Comparison of ENCODE assay signal across 25 cellular contexts in the genomic region with DNA sequence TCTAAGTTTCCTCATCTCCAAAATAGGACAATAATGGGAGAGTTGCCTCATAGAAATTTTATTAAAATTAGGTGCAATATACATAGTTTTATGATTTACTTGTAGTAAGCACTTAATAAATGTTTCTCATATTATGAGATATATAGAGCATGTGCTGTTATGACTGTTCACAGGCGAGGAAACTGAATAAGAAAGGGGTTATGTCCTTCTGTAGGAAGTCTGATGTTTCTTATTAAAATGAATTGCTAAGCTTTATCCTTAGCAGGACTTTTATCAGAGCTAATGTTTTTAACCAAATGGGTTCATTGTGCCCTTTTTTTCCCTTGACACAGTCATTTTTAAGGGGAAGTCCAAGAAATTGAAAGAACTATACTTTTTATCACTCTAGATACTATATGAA.
DNase-seq lines count a peak whose midpoint lies in the region; ATAC-seq, FAIRE-seq and TF ChIP-seq lines count a peak whose summit lies in the region.
"Had no signal": no experiment of that assay in that cellular context is flagged by ENCODE, and none has a peak within 500 bp of the region (broad histone marks: within the 10 kb centered on the region; RNA-seq: fewer than 3 reads in every experiment).

No MANE protein-coding gene starts in this region.

- H3K27me3 Mint-ChIP-seq in T-helper 2 cell treated with Interferon-gamma antibody and Interleukin-4, amounts not matched to agents 5 μg/mL and 100 μg/mL, for 36 hours (ENCODE audit: low read depth): no peaks in the 10 kb centered on the region
- H3K27me3 Mint-ChIP-seq in activated B cell treated with CpG ODN at 0.5 μM for 24 hours: no peaks in the 10 kb centered on the region
- no peaks in the 10 kb centered on the region for H3K27me3 Mint-ChIP-seq in natural killer cell (ENCODE audit: low read depth in 2 of 2)
- H3K27me3 Mint-ChIP-seq: CD8-positive, alpha-beta memory T cell had no signal

- no peak overlapping the region for H3K27ac Mint-ChIP-seq in T-helper 2 cell treated with Interferon-gamma antibody and Interleukin-4, amounts not matched to agents 5 μg/mL and 100 μg/mL, for 36 hours
- peak overlapping the region; percentile 41 for H3K27ac Mint-ChIP-seq in activated B cell treated with CpG ODN at 0.5 μM for 24 hours
- peak overlapping the region; percentile 91 to 92 for H3K27ac Mint-ChIP-seq in natural killer cell
- H3K27ac Mint-ChIP-seq: activated naive CD4-positive, alpha-beta T cell treated with anti-CD3 and anti-CD28 coated beads for 36 hours; nephron progenitor cell had no signal

- H3K4me3 Mint-ChIP-seq in T-helper 2 cell treated with Interferon-gamma antibody and Interleukin-4, amounts not matched to agents 5 μg/mL and 100 μg/mL, for 36 hours: peak overlapping the region; percentile 55
- H3K4me3 Mint-ChIP-seq in activated B cell treated with CpG ODN at 0.5 μM for 24 hours (no peak overlapping the region), natural killer cell (no peak overlapping the region)
- H3K4me3 Mint-ChIP-seq: activated naive CD4-positive, alpha-beta T cell treated with anti-CD3 and anti-CD28 coated beads for 36 hours; nephron progenitor cell had no signal

- H3K36me3 Mint-ChIP-seq in T-helper 2 cell treated with Interferon-gamma antibody and Interleukin-4, amounts not matched to agents 5 μg/mL and 100 μg/mL, for 36 hours (ENCODE audit: low read depth): peaks cover 54% of the 10 kb centered on the region
- H3K36me3 Mint-ChIP-seq in activated B cell treated with CpG ODN at 0.5 μM for 24 hours (ENCODE audit: low read depth) (no peaks in the 10 kb centered on the region), natural killer cell (no peaks in the 10 kb centered on the region)
- H3K36me3 Mint-ChIP-seq: CD8-positive, alpha-beta memory T cell had no signal

- ATAC-seq in activated B cell treated with CpG ODN at 0.5 μM for 24 hours (ENCODE audit: low read depth) (no peak), natural killer cell (no peak)

- CTCF ChIA-PET in activated B cell treated with CpG ODN at 0.5 μM for 24 hours (lab: Charles Lee): no interaction called here

- no peaks in the 10 kb centered on the region for H3K9me3 Mint-ChIP-seq in T-helper 2 cell treated with Interferon-gamma antibody and Interleukin-4, amounts not matched to agents 5 μg/mL and 100 μg/mL, for 36 hours
- H3K9me3 Mint-ChIP-seq in activated B cell treated with CpG ODN at 0.5 μM for 24 hours (no peaks in the 10 kb centered on the region), natural killer cell (no peaks in the 10 kb centered on the region)
- H3K9me3 Mint-ChIP-seq: activated naive CD4-positive, alpha-beta T cell treated with anti-CD3 and anti-CD28 coated beads for 36 hours; CD8-positive, alpha-beta memory T cell; nephron progenitor cell had no signal

- intact Hi-C loops in activated B cell treated with CpG ODN at 0.5 μM for 24 hours (cut with micrococcal nuclease): no loop called here
- intact Hi-C loops in natural killer cell (cut with micrococcal nuclease): no loop called here

- no peak for DNase-seq in T-helper 2 cell treated with Interferon-gamma antibody and Interleukin-4, amounts not matched to agents 5 μg/mL and 100 μg/mL, for 36 hours (ENCODE audit: low spot score)
- no peak for DNase-seq in T-helper 2 cell
- DNase-seq in D721Med (ENCODE audit: insufficient read length, low spot score): no peak
- no peak for DNase-seq in activated B cell treated with CpG ODN at 0.5 μM for 24 hours
- DNase-seq in natural killer cell: no peak
- DNase-seq in OCI-M2 (lab: John Stamatoyannopoulos, UW; ENCODE audit: unreplicated experiment): no peak
- no peak for DNase-seq in NCI-H524 (lab: John Stamatoyannopoulos, UW)
- DNase-seq in stimulated activated CD8-positive, alpha-beta memory T cell treated with anti-CD3 and anti-CD28 coated beads, Interleukin-4, amount 100 ng/mL, for 48 hours: no peak
- DNase-seq: activated CD4-positive, alpha-beta T cell treated with anti-CD3 and anti-CD28 coated beads, Interleukin-2, amount 50 U/mL, for 1 hour; activated naive CD4-positive, alpha-beta T cell treated with anti-CD3 and anti-CD28 coated beads for 36 hours; aorta; CD8-positive, alpha-beta memory T cell; central memory CD4-positive, alpha-beta T cell; GDM1; GM23248; NCI-H146; NCI-H510A; nephron progenitor cell; NK-92 treated with Interleukin-12 subunit alpha and Interleukin-12 subunit beta, amount 100 ng/mL, for 24 hours; ovary; stimulated activated CD4-positive, alpha-beta T cell treated with anti-CD3 and anti-CD28 coated beads, Interleukin-4, amount 100 ng/mL, for 24 hours; stimulated activated naive CD4-positive, alpha-beta T cell; tibial artery had no signal

- no peak for TF ChIP-seq CTCF in D721Med (IDR thresholded peaks at IDR 0.05; ENCODE audit: insufficient read depth, missing control alignments)
- no peak for TF ChIP-seq CTCF in activated B cell treated with CpG ODN at 0.5 μM for 24 hours (IDR thresholded peaks at IDR 0.05)
- no peak for TF ChIP-seq CTCF in natural killer cell (IDR thresholded peaks at IDR 0.05)

- peaks cover 68% of the 10 kb centered on the region for H3K4me1 Mint-ChIP-seq in T-helper 2 cell treated with Interferon-gamma antibody and Interleukin-4, amounts not matched to agents 5 μg/mL and 100 μg/mL, for 36 hours (ENCODE audit: low read depth)
- H3K4me1 Mint-ChIP-seq in activated B cell treated with CpG ODN at 0.5 μM for 24 hours (peaks cover 62% of the 10 kb centered on the region), natural killer cell (peaks cover 58 to 65% of the 10 kb centered on the region in 2 donors)

- peak; percentile 94 for FAIRE-seq in D721Med (lab: Jason Lieb, UNC)
- FAIRE-seq: islet of Langerhans, RCC 7860 had no signal

- POLR2A ChIA-PET in activated B cell treated with CpG ODN at 0.5 μM for 24 hours (lab: Charles Lee): interaction anchor here (0.6 to 3.5 kb wide), 2 partner anchors 12 to 1276 kb away, joined by 4 to 23 read pairs; no protein-coding TSS in a partner anchor
